In the genomic region with DNA sequence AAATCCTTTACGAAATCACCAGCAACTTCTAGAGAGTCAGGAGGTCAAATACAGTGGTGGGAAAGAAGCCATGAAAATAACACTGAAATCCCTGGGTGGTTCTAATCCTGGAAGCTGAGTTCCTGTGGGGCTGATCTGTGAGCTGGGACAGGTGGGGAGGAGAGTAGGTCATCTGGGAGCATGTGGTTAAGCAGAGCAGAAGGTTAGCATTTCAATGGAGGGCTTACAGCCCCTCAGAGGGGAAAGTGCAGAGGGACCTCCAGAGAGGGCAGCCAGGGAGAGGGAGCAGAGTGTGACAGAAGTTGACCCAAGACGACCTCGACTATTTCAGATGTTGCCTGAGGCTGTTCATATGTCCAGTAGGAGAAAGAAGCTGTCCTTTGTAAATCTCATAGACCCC, we compare ENCODE assay signal across 19 cellular contexts. TPM values are rescaled to one million over a fixed set of nuclear protein-coding genes. Genes with fewer than 3 reads are reported as not detected.
DNase-seq lines count a peak whose midpoint lies in the region; ATAC-seq and TF ChIP-seq lines count a peak whose summit lies in the region.
"Had no signal": no experiment of that assay in that cellular context is flagged by ENCODE, and none has a peak within 500 bp of the region (broad histone marks: within the 10 kb centered on the region; RNA-seq: fewer than 3 reads in every experiment).

No MANE protein-coding gene starts in this region.

- no peaks in the 10 kb centered on the region for H3K9me3 ChIP-seq in BLaER1 treated with 17β-estradiol and CSF1 and Interleukin-3, amounts not matched to agents 10 nM and 100 nM (replicated peaks in 1 of 11)
- H3K9me3 ChIP-seq in OCI-LY3 (ENCODE audit: insufficient read depth, low read length) (no peaks in the 10 kb centered on the region), lower lobe of right lung (no peaks in the 10 kb centered on the region)
- H3K9me3 ChIP-seq: Peyer's patch had no signal

- H3K27me3 ChIP-seq in BLaER1 treated with 17β-estradiol and CSF1 and Interleukin-3, amounts not matched to agents 10 nM and 100 nM: peaks cover 0 to 3% (median 0%) of the 10 kb centered on the region in 11 experiments; a peak in 2 of 22 replicates
- H3K27me3 ChIP-seq in OCI-LY3 (ENCODE audit: low read depth, low read length) (peaks cover 38% of the 10 kb centered on the region), lower lobe of right lung (ENCODE audit: low read depth) (no peaks in the 10 kb centered on the region)
- H3K27me3 ChIP-seq: Peyer's patch had no signal

- no peaks in the 10 kb centered on the region for H3K79me2 ChIP-seq in OCI-LY3 (ENCODE audit: low read length)

- peaks cover 48 to 62% (median 54%) of the 10 kb centered on the region in 10 experiments for H3K4me1 ChIP-seq in BLaER1 treated with 17β-estradiol and CSF1 and Interleukin-3, amounts not matched to agents 10 nM and 100 nM
- H3K4me1 ChIP-seq in OCI-LY3 (ENCODE audit: low read length) (peaks cover 74% of the 10 kb centered on the region), lower lobe of right lung (no peaks in the 10 kb centered on the region)
- H3K4me1 ChIP-seq: foreskin keratinocyte had no signal

- peaks cover 50% of the 10 kb centered on the region for H3K27me3 Mint-ChIP-seq in T-helper 1 cell treated with Interleukin-12 subunit alpha and Interleukin-12 subunit beta and Interleukin-4 antibody, amounts not matched to agents 30 μg/mL and 1 μg/mL, for 36 hours (ENCODE audit: low read depth)
- H3K27me3 Mint-ChIP-seq in glutamatergic neuron (ENCODE audit: unreplicated experiment): peaks cover 3% of the 10 kb centered on the region

- H3K9me3 Mint-ChIP-seq in T-helper 1 cell treated with Interleukin-12 subunit alpha and Interleukin-12 subunit beta and Interleukin-4 antibody, amounts not matched to agents 30 μg/mL and 1 μg/mL, for 36 hours: no peaks in the 10 kb centered on the region
- H3K9me3 Mint-ChIP-seq in glutamatergic neuron (ENCODE audit: unreplicated experiment): peaks cover 2% of the 10 kb centered on the region
- H3K9me3 Mint-ChIP-seq: CD8-positive, alpha-beta T cell had no signal

- peak overlapping the region; percentile 69 to 88 (median 77) for H3K4me2 ChIP-seq in BLaER1 treated with 17β-estradiol and CSF1 and Interleukin-3, amounts not matched to agents 10 nM and 100 nM
- H3K4me2 ChIP-seq in OCI-LY3 (ENCODE audit: low read length): peak overlapping the region; percentile 92

- H3K36me3 ChIP-seq in BLaER1 treated with 17β-estradiol and CSF1 and Interleukin-3, amounts not matched to agents 10 nM and 100 nM: no peaks in the 10 kb centered on the region
- H3K36me3 ChIP-seq in OCI-LY3 (replicated peaks; ENCODE audit: low read depth, low read length) (peaks cover 10% of the 10 kb centered on the region), lower lobe of right lung (no peaks in the 10 kb centered on the region)
- H3K36me3 ChIP-seq: Peyer's patch had no signal

- intact Hi-C loops in lower lobe of right lung (cut with DNase I): no loop called here

- no peak overlapping the region for H3K4me3 ChIP-seq in BLaER1 treated with 17β-estradiol and CSF1 and Interleukin-3, amounts not matched to agents 10 nM and 100 nM
- H3K4me3 ChIP-seq in OCI-LY3 (ENCODE audit: low read length): no peak overlapping the region
- no peak overlapping the region for H3K4me3 ChIP-seq in lower lobe of right lung
- H3K4me3 ChIP-seq: Peyer's patch had no signal

- peaks cover 57% of the 10 kb centered on the region for H3K4me1 Mint-ChIP-seq in T-helper 1 cell treated with Interleukin-12 subunit alpha and Interleukin-12 subunit beta and Interleukin-4 antibody, amounts not matched to agents 30 μg/mL and 1 μg/mL, for 36 hours (ENCODE audit: low read depth)
- H3K4me1 Mint-ChIP-seq in glutamatergic neuron (ENCODE audit: low read depth, unreplicated experiment): peaks cover 12% of the 10 kb centered on the region

- peaks cover 8% of the 10 kb centered on the region for H3K36me3 Mint-ChIP-seq in T-helper 1 cell treated with Interleukin-12 subunit alpha and Interleukin-12 subunit beta and Interleukin-4 antibody, amounts not matched to agents 30 μg/mL and 1 μg/mL, for 36 hours (ENCODE audit: low read depth)
- no peaks in the 10 kb centered on the region for H3K36me3 Mint-ChIP-seq in glutamatergic neuron (ENCODE audit: unreplicated experiment)
- H3K36me3 Mint-ChIP-seq: CD8-positive, alpha-beta T cell had no signal

- ATAC-seq in lower lobe of right lung: no peak
- ATAC-seq: foreskin keratinocyte had no signal

- no peaks in the 10 kb centered on the region for H4K20me1 ChIP-seq in BLaER1 treated with 17β-estradiol and CSF1 and Interleukin-3, amounts not matched to agents 10 nM and 100 nM
- no peaks in the 10 kb centered on the region for H4K20me1 ChIP-seq in OCI-LY3 (ENCODE audit: insufficient read depth, low read length)

- H2AFZ ChIP-seq in OCI-LY3 (ENCODE audit: low read depth, low read length): no peak overlapping the region

- no peak for TF ChIP-seq CTCF in OCI-LY3 (IDR thresholded peaks at IDR 0.05; ENCODE audit: low read depth, low read length)
- TF ChIP-seq CTCF in glutamatergic neuron (IDR thresholded peaks at IDR 0.05; ENCODE audit: partially characterized antibody, unreplicated experiment): no peak
- TF ChIP-seq CTCF in lower lobe of right lung (IDR thresholded peaks at IDR 0.05): no peak

- DNase-seq in T-helper 1 cell (no peak), glutamatergic neuron (no peak), dermis blood vessel endothelial cell (no peak), lower lobe of right lung (no peak), NCI-H1092 (lab: John Stamatoyannopoulos, UW) (no peak)
- DNase-seq: CD8-positive, alpha-beta T cell; DND-41; foreskin keratinocyte; Kasumi-1; NCI-H1436; NCI-H748 treated with DMSO at 0.1 percent for 48 hours; Peyer's patch; SW 1271 had no signal

- no peak overlapping the region for H3K27ac ChIP-seq in BLaER1 treated with 17β-estradiol and CSF1 and Interleukin-3, amounts not matched to agents 10 nM and 100 nM
- H3K27ac ChIP-seq in OCI-LY3 (ENCODE audit: low read length) (no peak overlapping the region), lower lobe of right lung (no peak overlapping the region)
- H3K27ac ChIP-seq: epithelial cell of prostate, foreskin keratinocyte had no signal

- no peak overlapping the region for H3K4me3 Mint-ChIP-seq in T-helper 1 cell treated with Interleukin-12 subunit alpha and Interleukin-12 subunit beta and Interleukin-4 antibody, amounts not matched to agents 30 μg/mL and 1 μg/mL, for 36 hours
- H3K4me3 Mint-ChIP-seq in glutamatergic neuron (ENCODE audit: unreplicated experiment): peak overlapping the region; percentile 50
- H3K4me3 Mint-ChIP-seq: CD8-positive, alpha-beta T cell had no signal

- peak overlapping the region; percentile 92 for H3K27ac Mint-ChIP-seq in T-helper 1 cell treated with Interleukin-12 subunit alpha and Interleukin-12 subunit beta and Interleukin-4 antibody, amounts not matched to agents 30 μg/mL and 1 μg/mL, for 36 hours
- H3K27ac Mint-ChIP-seq in glutamatergic neuron (ENCODE audit: unreplicated experiment): no peak overlapping the region

- no peak overlapping the region for H3K9ac ChIP-seq in BLaER1 treated with 17β-estradiol and CSF1 and Interleukin-3, amounts not matched to agents 10 nM and 100 nM
- H3K9ac ChIP-seq in OCI-LY3 (ENCODE audit: low read length): peak overlapping the region; percentile 50; the same call in 1 of the 2 replicates

RNA-seq across cellular contexts. Expression of a gene that starts 13.1 kb away (rescaled TPM):
- total RNA-seq in glutamatergic neuron (ENCODE audit: unreplicated experiment) (not detected), dermis blood vessel endothelial cell (not detected in 2 replicates), lower lobe of right lung (1.4 TPM)
- total RNA-seq: dermis microvascular lymphatic vessel endothelial cell, foreskin keratinocyte, HT1080 had no signal

RNA-seq across cellular contexts. Expression of a gene that starts 14.8 kb away (rescaled TPM):
- total RNA-seq in glutamatergic neuron (ENCODE audit: unreplicated experiment) (not detected), dermis blood vessel endothelial cell (not detected in 2 replicates), lower lobe of right lung (not detected)
- total RNA-seq: CD8-positive, alpha-beta T cell; dermis microvascular lymphatic vessel endothelial cell; foreskin keratinocyte; HT1080; Peyer's patch had no signal
